Comparison of ENCODE assay signal across 25 cellular contexts in the genomic region with DNA sequence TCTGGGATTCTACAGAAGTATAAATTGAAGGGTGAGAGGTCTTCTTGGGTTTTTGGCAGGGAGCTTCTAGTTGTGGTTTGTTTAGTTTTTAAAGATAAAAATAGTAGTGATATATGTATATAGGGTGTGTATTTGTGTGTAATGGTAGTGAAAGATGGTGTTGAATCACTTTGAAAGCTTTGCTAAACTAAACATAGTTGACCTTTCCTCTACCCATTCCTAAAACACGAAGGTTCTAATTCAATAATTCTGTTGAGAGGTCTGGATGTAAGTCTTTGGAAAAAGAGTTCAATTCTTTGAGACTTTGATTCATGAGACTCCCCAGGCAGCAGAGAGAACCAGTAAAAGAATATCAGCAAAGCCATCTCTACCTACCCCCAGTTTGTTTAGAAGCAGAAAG.
DNase-seq lines count a peak whose midpoint lies in the region; ATAC-seq, FAIRE-seq and TF ChIP-seq lines count a peak whose summit lies in the region.
"Had no signal": no experiment of that assay in that cellular context is flagged by ENCODE, and none has a peak within 500 bp of the region (broad histone marks: within the 10 kb centered on the region; RNA-seq: fewer than 3 reads in every experiment).

No MANE protein-coding gene starts in this region.

- H3K4me3 ChIP-seq in SK-N-SH (ENCODE audit: low read depth in 2 of 2, low read length in 1 of 2) (no peak overlapping the region), astrocyte (ENCODE audit: insufficient read depth, low read depth, low read length) (no peak overlapping the region), smooth muscle cell (no peak overlapping the region), neuronal stem cell (ENCODE audit: low read length in 2 of 2) (no peak overlapping the region)
- H3K4me3 ChIP-seq: Peyer's patch had no signal

- H2BK12ac ChIP-seq in neuronal stem cell (ENCODE audit: low read length) = no peak overlapping the region

- POLR2A ChIA-PET in SK-N-SH (lab: Yijun Ruan, JAX) = no interaction called here

- no peak overlapping the region for H3K4me3 Mint-ChIP-seq in astrocyte (ENCODE audit: unreplicated experiment)
- no peak overlapping the region for H3K4me3 Mint-ChIP-seq in stimulated activated effector memory CD8-positive, alpha-beta T cell treated with anti-CD3 and anti-CD28 coated beads, Interleukin-12 subunit alpha, Interleukin-12 subunit beta, amount 100 ng/mL, for 72 hours

- H3K4me1 Mint-ChIP-seq in astrocyte (ENCODE audit: low read depth, unreplicated experiment) = peaks cover 50% of the 10 kb centered on the region
- H3K4me1 Mint-ChIP-seq in stimulated activated effector memory CD8-positive, alpha-beta T cell treated with anti-CD3 and anti-CD28 coated beads, Interleukin-12 subunit alpha, Interleukin-12 subunit beta, amount 100 ng/mL, for 72 hours = peaks cover 27% of the 10 kb centered on the region

- H3K23ac ChIP-seq in neuronal stem cell (ENCODE audit: low read depth, low read length, poor library complexity) = no peak overlapping the region

- H3F3A ChIP-seq in SK-N-SH (replicated peaks; ENCODE audit: insufficient read depth) = no peaks in the 10 kb centered on the region
- H3F3A ChIP-seq in smooth muscle cell (ENCODE audit: low read depth) = peaks cover 20% of the 10 kb centered on the region

- H3K14ac ChIP-seq in neuronal stem cell (ENCODE audit: low read length) = no peak overlapping the region

- 58% methylated on average over 1 of the region's 1 CpG for WGBS in SK-N-SH (ENCODE audit: low lambda C conversion rate)
- 56% methylated on average over 1 of the region's 1 CpG for WGBS in smooth muscle cell (ENCODE audit: low lambda C conversion rate)
- no CpG with 5 or more reads among the region's 1 CpG for WGBS in neuronal stem cell (ENCODE audit: extremely low coverage in 2 of 2, insufficient read length in 2 of 2, insufficient replicate concordance in 1 of 2), 2 donors

- no peak overlapping the region for H3K4me2 ChIP-seq in SK-N-SH
- H3K4me2 ChIP-seq in astrocyte (ENCODE audit: low read length) = no peak overlapping the region
- H3K4me2 ChIP-seq in smooth muscle cell = no peak overlapping the region
- no peak overlapping the region for H3K4me2 ChIP-seq in neuronal stem cell (ENCODE audit: insufficient read depth, low read length, poor library complexity, severe bottlenecking)

- no peaks in the 10 kb centered on the region for H3K36me3 Mint-ChIP-seq in astrocyte (ENCODE audit: low read depth, unreplicated experiment)
- H3K36me3 Mint-ChIP-seq in stimulated activated effector memory CD8-positive, alpha-beta T cell treated with anti-CD3 and anti-CD28 coated beads, Interleukin-12 subunit alpha, Interleukin-12 subunit beta, amount 100 ng/mL, for 72 hours = no peaks in the 10 kb centered on the region

- no peak for TF ChIP-seq RAD21 in SK-N-SH (IDR thresholded peaks at IDR 0.05; ENCODE audit: low read length)

- H3K9me3 Mint-ChIP-seq in astrocyte (ENCODE audit: unreplicated experiment) = no peaks in the 10 kb centered on the region
- no peaks in the 10 kb centered on the region for H3K9me3 Mint-ChIP-seq in stimulated activated effector memory CD8-positive, alpha-beta T cell treated with anti-CD3 and anti-CD28 coated beads, Interleukin-12 subunit alpha, Interleukin-12 subunit beta, amount 100 ng/mL, for 72 hours

- no peak overlapping the region for H4K8ac ChIP-seq in neuronal stem cell (ENCODE audit: low read depth, low read length)

- no peak overlapping the region for H2BK120ac ChIP-seq in neuronal stem cell (ENCODE audit: low read depth, low read length)

- H3K4ac ChIP-seq in neuronal stem cell (ENCODE audit: low read length) = no peak overlapping the region

- no peaks in the 10 kb centered on the region; a peak in 2 of 4 replicates for H3K4me1 ChIP-seq in SK-N-SH (ENCODE audit: control insufficient read depth in 1 of 2, insufficient read depth in 2 of 2, low read depth in 1 of 2, low read length in 1 of 2)
- peaks cover 24% of the 10 kb centered on the region for H3K4me1 ChIP-seq in astrocyte (ENCODE audit: insufficient read depth, low read length)
- H3K4me1 ChIP-seq in foreskin keratinocyte = peaks cover 42% of the 10 kb centered on the region
- peaks cover 11% of the 10 kb centered on the region for H3K4me1 ChIP-seq in smooth muscle cell (ENCODE audit: low read depth)
- no peaks in the 10 kb centered on the region for H3K4me1 ChIP-seq in neuronal stem cell (ENCODE audit: control insufficient read depth in 2 of 2, insufficient read depth in 1 of 2, low read depth in 1 of 2, low read length in 2 of 2)
- H3K4me1 ChIP-seq: Peyer's patch had no signal

- H3K18ac ChIP-seq in neuronal stem cell (ENCODE audit: low read length) = no peak overlapping the region

- H3K79me1 ChIP-seq in neuronal stem cell (ENCODE audit: low read depth, low read length) = no peaks in the 10 kb centered on the region

- no peak overlapping the region for H2AK5ac ChIP-seq in neuronal stem cell (ENCODE audit: low read depth, low read length)

- H3K27ac ChIP-seq in SK-N-SH (ENCODE audit: low read depth in 2 of 2, low read length in 1 of 2) (no peak overlapping the region), astrocyte (ENCODE audit: low read depth, low read length) (no peak overlapping the region), foreskin keratinocyte (peak overlapping the region; percentile 98), smooth muscle cell (ENCODE audit: low read depth) (no peak overlapping the region), neuronal stem cell (replicated peaks; ENCODE audit: low read length) (no peak overlapping the region)
- H3K27ac ChIP-seq: 22Rv1, Peyer's patch had no signal

- no peak overlapping the region for H2BK5ac ChIP-seq in neuronal stem cell (ENCODE audit: low read length)

- H3K27ac Mint-ChIP-seq in astrocyte (ENCODE audit: unreplicated experiment) = peak overlapping the region; percentile 77
- no peak overlapping the region for H3K27ac Mint-ChIP-seq in stimulated activated effector memory CD8-positive, alpha-beta T cell treated with anti-CD3 and anti-CD28 coated beads, Interleukin-12 subunit alpha, Interleukin-12 subunit beta, amount 100 ng/mL, for 72 hours

- no peak for TF ChIP-seq EP300 in SK-N-SH (IDR thresholded peaks at IDR 0.05; ENCODE audit: borderline replicate concordance in 1 of 2, low read depth in 1 of 2, low read length in 1 of 2)

- no peak for DNase-seq in SK-N-SH
- DNase-seq in astrocyte (ENCODE audit: low read depth) = no peak
- DNase-seq in foreskin keratinocyte = no peak
- DNase-seq in smooth muscle cell (lab: John Stamatoyannopoulos, UW; ENCODE audit: unreplicated experiment) = no peak
- DNase-seq in stimulated activated effector memory CD8-positive, alpha-beta T cell treated with anti-CD3 and anti-CD28 coated beads, Interleukin-12 subunit alpha, Interleukin-12 subunit beta, amount 100 ng/mL, for 72 hours (ENCODE audit: low spot score in 2 of 2) = no peak
- no peak for DNase-seq in neuronal stem cell (ENCODE audit: low spot score)
- no peak for DNase-seq in NCI-H446 (lab: John Stamatoyannopoulos, UW)
- DNase-seq: DMS153, DND-41, Karpas-422, MV-4-11, NCI-H1105, NCI-H1436 treated with DMSO at 0.1 percent for 48 hours, NCI-H1930, NCI-H2107, NCI-H526, NCI-H82, Peyer's patch, SHP77 treated with DMSO at 0.1 percent for 48 hours had no signal

- 0 out of 2 replicates have a peak overlapping the region, but pooled peaks have one; percentile 18 for H2AFZ ChIP-seq in SK-N-SH (ENCODE audit: low read depth)
- H2AFZ ChIP-seq in astrocyte (ENCODE audit: low read depth, low read length) = no peak overlapping the region
- H2AFZ ChIP-seq in smooth muscle cell (ENCODE audit: low read depth) = peak overlapping the region; percentile 23
- H2AFZ ChIP-seq in neuronal stem cell (ENCODE audit: low read length) = no peak overlapping the region

- H2BK15ac ChIP-seq in neuronal stem cell (ENCODE audit: low read length) = no peak overlapping the region

- H3K9ac ChIP-seq in SK-N-SH (no peak overlapping the region), astrocyte (ENCODE audit: low read length) (no peak overlapping the region), smooth muscle cell (ENCODE audit: low read depth) (no peak overlapping the region), neuronal stem cell (ENCODE audit: low read depth, low read length, poor library complexity) (no peak overlapping the region)

- H3K9me3 ChIP-seq in SK-N-SH = no peaks in the 10 kb centered on the region
- no peaks in the 10 kb centered on the region for H3K9me3 ChIP-seq in astrocyte (ENCODE audit: insufficient read depth, low read depth, low read length)
- H3K9me3 ChIP-seq in smooth muscle cell (replicated peaks; ENCODE audit: low read depth) = no peaks in the 10 kb centered on the region
- H3K9me3 ChIP-seq in neuronal stem cell (replicated peaks in 1 of 2; ENCODE audit: control insufficient read depth in 2 of 2, insufficient read depth in 1 of 2, low read depth in 1 of 2, low read length in 2 of 2) = no peaks in the 10 kb centered on the region
- H3K9me3 ChIP-seq: Peyer's patch had no signal

- FAIRE-seq in astrocyte (lab: Jason Lieb, UNC) = no peak
- FAIRE-seq: GM12892, GM19239, H1 had no signal

- H3K79me2 ChIP-seq in SK-N-SH (ENCODE audit: insufficient read depth) (no peaks in the 10 kb centered on the region), astrocyte (ENCODE audit: insufficient read depth, low read length) (no peaks in the 10 kb centered on the region), smooth muscle cell (ENCODE audit: low read depth) (no peaks in the 10 kb centered on the region)

- ATAC-seq in SK-N-SH treated with all-trans-retinoic acid at 6 μM for 48 hours (no peak), foreskin keratinocyte (no peak)
- ATAC-seq in stimulated activated effector memory CD8-positive, alpha-beta T cell treated with anti-CD3 and anti-CD28 coated beads, Interleukin-12 subunit alpha, Interleukin-12 subunit beta, amount 100 ng/mL, for 72 hours = no peak
- ATAC-seq: HCT116 had no signal

- CTCF ChIA-PET in SK-N-SH (lab: Yijun Ruan, JAX) = no interaction called here

- no peaks in the 10 kb centered on the region for H4K20me1 ChIP-seq in SK-N-SH (ENCODE audit: insufficient read depth)
- no peaks in the 10 kb centered on the region for H4K20me1 ChIP-seq in astrocyte (ENCODE audit: insufficient read depth, low read length)
- no peaks in the 10 kb centered on the region for H4K20me1 ChIP-seq in smooth muscle cell (ENCODE audit: low read depth)

- H3K27me3 ChIP-seq in SK-N-SH (ENCODE audit: insufficient read depth) (no peaks in the 10 kb centered on the region), astrocyte (ENCODE audit: insufficient read depth, low read length) (no peaks in the 10 kb centered on the region), foreskin keratinocyte (no peaks in the 10 kb centered on the region), smooth muscle cell (ENCODE audit: low read depth) (no peaks in the 10 kb centered on the region), neuronal stem cell (ENCODE audit: control insufficient read depth in 3 of 3, insufficient read depth in 3 of 3, low read depth in 1 of 3, low read length in 3 of 3) (no peaks in the 10 kb centered on the region)
- H3K27me3 ChIP-seq: Peyer's patch had no signal

- H4K91ac ChIP-seq in neuronal stem cell (ENCODE audit: low read depth, low read length, poor library complexity) = no peak overlapping the region

- H3K27me3 Mint-ChIP-seq in astrocyte (ENCODE audit: low read depth, unreplicated experiment) = no peaks in the 10 kb centered on the region

- no peaks in the 10 kb centered on the region for H3K9me2 ChIP-seq in SK-N-SH

- TF ChIP-seq CTCF in SK-N-SH (IDR thresholded peaks at IDR 0.05) (no peak), astrocyte (IDR thresholded peaks at IDR 0.05; ENCODE audit: insufficient read depth, low read depth, low read length) (no peak), foreskin keratinocyte (conservative IDR thresholded peaks at IDR 0.05) (no peak), smooth muscle cell (IDR thresholded peaks at IDR 0.05; ENCODE audit: borderline replicate concordance, insufficient read depth, poor library complexity, severe bottlenecking) (no peak)

- H3K36me3 ChIP-seq in SK-N-SH (replicated peaks in 1 of 2; ENCODE audit: control insufficient read depth in 1 of 2, insufficient read depth in 2 of 2, low read length in 1 of 2) = no peaks in the 10 kb centered on the region
- no peaks in the 10 kb centered on the region for H3K36me3 ChIP-seq in astrocyte (ENCODE audit: insufficient read depth, low read length)
- no peaks in the 10 kb centered on the region for H3K36me3 ChIP-seq in smooth muscle cell (ENCODE audit: low read depth)
- H3K36me3 ChIP-seq in neuronal stem cell (replicated peaks in 1 of 2; ENCODE audit: control insufficient read depth in 2 of 2, insufficient read depth in 2 of 2, low read length in 2 of 2) = no peaks in the 10 kb centered on the region
- H3K36me3 ChIP-seq: Peyer's patch had no signal

Comparison
In these comparisons a context has a peak if more than half of its experiments do, and no peak if none do; other contexts are left out.
1. H2AFZ ChIP-seq: peak in SK-N-SH (single experiment) and smooth muscle cell (single experiment); none in astrocyte (single experiment) and neuronal stem cell (single experiment).